9 cellular contexts compared by ENCODE assay signal in genomic region chr7:116426428-116427156, GRCh38.
DNase-seq lines count a peak whose midpoint lies in the region; ATAC-seq and TF ChIP-seq lines count a peak whose summit lies in the region.
"Had no signal": no experiment of that assay in that cellular context is flagged by ENCODE, and none has a peak within 500 bp of the region (broad histone marks: within the 10 kb centered on the region; RNA-seq: fewer than 3 reads in every experiment).

No MANE protein-coding gene starts in this region.

- no peak overlapping the region for H2BK15ac ChIP-seq in mesendoderm (replicated peaks; ENCODE audit: low read depth)

- no peak overlapping the region for H3K56ac ChIP-seq in mesendoderm (ENCODE audit: low read length)

- WGBS in mesendoderm (ENCODE audit: extremely low coverage, insufficient coverage, low lambda C conversion rate), result no CpG with 5 or more reads among the region's 4 CpGs

- H2BK120ac ChIP-seq in mesendoderm (ENCODE audit: low read depth, low read length), result no peak overlapping the region

- no peaks in the 10 kb centered on the region for H3K4me1 ChIP-seq in mesendoderm (ENCODE audit: control insufficient read depth, low read depth, low read length)

- no peak overlapping the region for H2AK5ac ChIP-seq in mesendoderm (ENCODE audit: low read length)

- H3K79me2 ChIP-seq in mesendoderm (ENCODE audit: control insufficient read depth, insufficient read depth, low read length), result no peaks in the 10 kb centered on the region

- H3K23ac ChIP-seq in mesendoderm (ENCODE audit: low read length), result no peak overlapping the region

- no peak overlapping the region for H3K4me3 ChIP-seq in AG10803 (ENCODE audit: low read length)
- H3K4me3 ChIP-seq in coronary artery, result no peak overlapping the region
- H3K4me3 ChIP-seq in mesendoderm (ENCODE audit: low read length), result no peak overlapping the region

- no peak overlapping the region for H3K4ac ChIP-seq in mesendoderm (ENCODE audit: low read depth, low read length)

- no peak overlapping the region for H3K18ac ChIP-seq in mesendoderm (ENCODE audit: low read length)

- H3K27ac ChIP-seq in coronary artery (peak overlapping the region; percentile 43), mesendoderm (ENCODE audit: low read depth, low read length) (no peak overlapping the region)

- H3K36me3 ChIP-seq in mesendoderm (ENCODE audit: control insufficient read depth, insufficient read depth, low read length), result no peaks in the 10 kb centered on the region

- no peak overlapping the region for H3K9ac ChIP-seq in mesendoderm (ENCODE audit: low read length)

- TF ChIP-seq CTCF in AG10803 (conservative IDR thresholded peaks at IDR 0.05; ENCODE audit: low read length) (no peak), coronary artery (IDR thresholded peaks at IDR 0.05) (no peak)

- H3K27me3 ChIP-seq in mesendoderm (ENCODE audit: insufficient read depth, low read length, poor library complexity), result no peaks in the 10 kb centered on the region

- DNase-seq in AG10803 (ENCODE audit: low read depth), result peak; percentile 79
- peak; percentile 95 for DNase-seq in LHCN-M2 (ENCODE audit: low read depth)
- no peak for DNase-seq in coronary artery (ENCODE audit: low spot score)
- peak; percentile 81 for DNase-seq in mesendoderm
- no peak for DNase-seq in NCI-H1694 treated with DMSO at 0.1 percent for 48 hours (lab: John Stamatoyannopoulos, UW)
- DNase-seq in Kasumi-1 (lab: John Stamatoyannopoulos, UW), result no peak
- DNase-seq: stimulated activated CD4-positive, alpha-beta T cell treated with anti-CD3 and anti-CD28 coated beads, Interleukin-1b, Interleukin-23, amount 100 ng/mL, for 48 hours had no signal

- no peak overlapping the region for H3K4me2 ChIP-seq in mesendoderm (ENCODE audit: low read length)

- no peak overlapping the region for H2BK5ac ChIP-seq in mesendoderm (ENCODE audit: low read length)

- H4K8ac ChIP-seq in mesendoderm (ENCODE audit: low read depth, low read length), result no peak overlapping the region

- no peak overlapping the region for H4K5ac ChIP-seq in mesendoderm (ENCODE audit: low read length)

- ATAC-seq in GM21447 (IDR thresholded peaks at IDR 0.05; ENCODE audit: unreplicated experiment), result no peak
- no peak for ATAC-seq in HG03565 (IDR thresholded peaks at IDR 0.05; ENCODE audit: unreplicated experiment)

- no peaks in the 10 kb centered on the region for H3K79me1 ChIP-seq in mesendoderm (ENCODE audit: low read length)

Comparison
In these comparisons a context has a peak if more than half of its experiments do, and no peak if none do; other contexts are left out.
1. DNase-seq: peak in AG10803 (single experiment), LHCN-M2 (single experiment) and mesendoderm (single experiment); none in coronary artery (single experiment), NCI-H1694 treated with DMSO at 0.1 percent for 48 hours (single experiment) and Kasumi-1 (0 of 2).